ENCODE assay signal across 14 cellular contexts in the genomic region with DNA sequence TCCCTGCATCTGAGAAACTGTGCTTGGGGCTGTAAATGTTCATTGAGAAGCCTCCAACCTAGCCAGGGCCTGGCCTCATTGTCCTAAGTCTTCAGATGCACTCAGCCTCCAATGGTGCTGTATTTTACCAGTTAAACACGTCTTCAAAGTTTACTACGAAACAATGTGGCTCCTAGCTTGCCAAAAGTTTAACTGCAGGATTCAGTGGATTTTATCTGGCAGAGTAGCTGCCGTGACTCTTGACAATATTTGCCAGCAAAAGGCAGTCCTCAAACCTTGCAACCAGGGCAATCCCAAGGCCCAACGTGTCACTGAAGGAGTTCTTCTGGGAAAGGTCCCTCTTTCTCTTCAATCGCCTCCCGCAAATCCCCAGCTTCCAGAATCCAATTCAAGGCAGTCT. TPM values are rescaled to one million over a fixed set of nuclear protein-coding genes. Genes with fewer than 3 reads are reported as not detected.
DNase-seq lines count a peak whose midpoint lies in the region; ATAC-seq and TF ChIP-seq lines count a peak whose summit lies in the region.
"Had no signal": no experiment of that assay in that cellular context is flagged by ENCODE, and none has a peak within 500 bp of the region (broad histone marks: within the 10 kb centered on the region; RNA-seq: fewer than 3 reads in every experiment).

No MANE protein-coding gene starts in this region.

- no peaks in the 10 kb centered on the region for H3K4me1 Mint-ChIP-seq in activated T-helper 2 cell treated with anti-CD3 and anti-CD28 coated beads, Interferon-gamma antibody, Interleukin-2, Interleukin-4, amounts not matched to agents 10 μg/mL and 5 μg/mL and 100 μg/mL, durations not matched to agents 14 hours and 24 hours and 36 hours (ENCODE audit: low read depth)
- H3K4me1 Mint-ChIP-seq in naive thymus-derived CD8-positive, alpha-beta T cell: peaks cover 0 to 3% (median 0%) of the 10 kb centered on the region in 4 donors
- H3K4me1 Mint-ChIP-seq: activated T-helper 17 cell treated with anti-CD3 and anti-CD28 coated beads, Interleukin-2, amount 50 U/mL, for 72 hours had no signal

- H3K27me3 ChIP-seq in ACC112 (ENCODE audit: insufficient read depth, low read length) (no peaks in the 10 kb centered on the region), iPS-20b (ENCODE audit: insufficient read depth, low read length) (peaks cover 36% of the 10 kb centered on the region), prostate gland (replicated peaks; ENCODE audit: insufficient read depth) (no peaks in the 10 kb centered on the region)

- no peak for ATAC-seq in naive thymus-derived CD8-positive, alpha-beta T cell
- ATAC-seq: activated T-helper 17 cell treated with anti-CD3 and anti-CD28 coated beads, Interleukin-2, amount 50 U/mL, for 72 hours had no signal

- no peak overlapping the region for H3K4me3 Mint-ChIP-seq in activated T-helper 2 cell treated with anti-CD3 and anti-CD28 coated beads, Interferon-gamma antibody, Interleukin-2, Interleukin-4, amounts not matched to agents 10 μg/mL and 5 μg/mL and 100 μg/mL, durations not matched to agents 14 hours and 24 hours and 36 hours (ENCODE audit: low read depth)
- H3K4me3 Mint-ChIP-seq in naive thymus-derived CD8-positive, alpha-beta T cell: no peak overlapping the region
- H3K4me3 Mint-ChIP-seq: activated T-helper 17 cell treated with anti-CD3 and anti-CD28 coated beads, Interleukin-2, amount 50 U/mL, for 72 hours had no signal

- H3K27ac ChIP-seq in ACC112 (ENCODE audit: low read depth, low read length): peak overlapping the region; percentile 28; the same call in 1 of the 2 replicates
- no peak overlapping the region for H3K27ac ChIP-seq in SK-N-MC
- H3K27ac ChIP-seq in iPS-20b (ENCODE audit: low read length): no peak overlapping the region
- peak overlapping the region; percentile 65 to 70 for H3K27ac ChIP-seq in prostate gland
- H3K27ac ChIP-seq: neutrophil had no signal

- H3K36me3 ChIP-seq in ACC112 (ENCODE audit: insufficient read depth, low read length) (no peaks in the 10 kb centered on the region), SK-N-MC (ENCODE audit: insufficient read depth, low read length) (no peaks in the 10 kb centered on the region), iPS-20b (ENCODE audit: insufficient read depth, low read depth, low read length) (no peaks in the 10 kb centered on the region), prostate gland (no peaks in the 10 kb centered on the region)
- H3K36me3 ChIP-seq: neutrophil had no signal

- H3K36me3 Mint-ChIP-seq in activated T-helper 2 cell treated with anti-CD3 and anti-CD28 coated beads, Interferon-gamma antibody, Interleukin-2, Interleukin-4, amounts not matched to agents 10 μg/mL and 5 μg/mL and 100 μg/mL, durations not matched to agents 14 hours and 24 hours and 36 hours (ENCODE audit: low read depth): no peaks in the 10 kb centered on the region
- no peaks in the 10 kb centered on the region for H3K36me3 Mint-ChIP-seq in naive thymus-derived CD8-positive, alpha-beta T cell

- H3K9ac ChIP-seq in SK-N-MC (ENCODE audit: insufficient read length) (no peak overlapping the region), iPS-20b (ENCODE audit: low read depth, low read length) (no peak overlapping the region)

- TF ChIP-seq POLR2A in prostate gland (IDR thresholded peaks at IDR 0.05): no peak

- peaks cover 54% of the 10 kb centered on the region for H3K79me2 ChIP-seq in ACC112 (ENCODE audit: control insufficient read depth, insufficient read depth, low read length, unreplicated experiment)

- H3K4me3 ChIP-seq in ACC112 (ENCODE audit: low read depth, low read length) (peak overlapping the region; percentile 94), SK-N-MC (peak overlapping the region; percentile 75), iPS-20b (ENCODE audit: low read length) (peak overlapping the region; percentile 65; the same call in 1 of the 2 replicates), prostate gland (peak overlapping the region; percentile 71 to 81)

- POLR2A ChIA-PET in naive thymus-derived CD8-positive, alpha-beta T cell (lab: Charles Lee): no interaction called here

- H3K4me1 ChIP-seq in ACC112 (ENCODE audit: control insufficient read depth, insufficient read depth, low read length, unreplicated experiment) (peaks cover 34% of the 10 kb centered on the region), iPS-20b (ENCODE audit: insufficient read depth, low read length) (peaks cover 6% of the 10 kb centered on the region; the same call in 1 of the 2 replicates), prostate gland (replicated peaks) (peaks cover 5% of the 10 kb centered on the region)

- H3K27ac Mint-ChIP-seq in activated T-helper 2 cell treated with anti-CD3 and anti-CD28 coated beads, Interferon-gamma antibody, Interleukin-2, Interleukin-4, amounts not matched to agents 10 μg/mL and 5 μg/mL and 100 μg/mL, durations not matched to agents 14 hours and 24 hours and 36 hours: no peak overlapping the region
- no peak overlapping the region for H3K27ac Mint-ChIP-seq in naive thymus-derived CD8-positive, alpha-beta T cell
- H3K27ac Mint-ChIP-seq: activated T-helper 17 cell treated with anti-CD3 and anti-CD28 coated beads, Interleukin-2, amount 50 U/mL, for 72 hours had no signal

- peak overlapping the region; percentile 30 for H2AFZ ChIP-seq in ACC112 (ENCODE audit: low read length, unreplicated experiment)

- H3K27me3 Mint-ChIP-seq in activated T-helper 2 cell treated with anti-CD3 and anti-CD28 coated beads, Interferon-gamma antibody, Interleukin-2, Interleukin-4, amounts not matched to agents 10 μg/mL and 5 μg/mL and 100 μg/mL, durations not matched to agents 14 hours and 24 hours and 36 hours (ENCODE audit: low read depth): peaks cover 15% of the 10 kb centered on the region
- peaks cover 13 to 40% (median 30%) of the 10 kb centered on the region in 5 donors for H3K27me3 Mint-ChIP-seq in naive thymus-derived CD8-positive, alpha-beta T cell

- H3K9me3 ChIP-seq in SK-N-MC (ENCODE audit: low read depth, low read length) (no peaks in the 10 kb centered on the region), iPS-20b (ENCODE audit: insufficient read depth, low read depth, low read length) (no peaks in the 10 kb centered on the region), prostate gland (no peaks in the 10 kb centered on the region)
- H3K9me3 ChIP-seq: neutrophil had no signal

- DNase-seq in SK-N-MC (ENCODE audit: low read depth, low spot score) (no peak), prostate gland (ENCODE audit: low spot score) (no peak), NCI-H2029 (lab: John Stamatoyannopoulos, UW) (no peak), GOT3 (lab: John Stamatoyannopoulos, UW) (no peak)
- no peak for DNase-seq in activated T-helper 2 cell treated with anti-CD3 and anti-CD28 coated beads, Interferon-gamma antibody, Interleukin-2, Interleukin-4, amounts not matched to agents 10 μg/mL and 5 μg/mL and 100 μg/mL, durations not matched to agents 14 hours and 24 hours and 36 hours (ENCODE audit: low spot score)
- no peak for DNase-seq in naive thymus-derived CD8-positive, alpha-beta T cell
- DNase-seq: activated CD4-positive, CD25-positive, alpha-beta regulatory T cell; Karpas-422; NCI-H2227 treated with DMSO at 0.1 percent for 48 hours; SHP77 treated with DMSO at 0.1 percent for 48 hours had no signal

- WGBS in prostate gland: 25% methylated on average over 6 of the region's 6 CpGs

- H3K9me3 Mint-ChIP-seq in activated T-helper 2 cell treated with anti-CD3 and anti-CD28 coated beads, Interferon-gamma antibody, Interleukin-2, Interleukin-4, amounts not matched to agents 10 μg/mL and 5 μg/mL and 100 μg/mL, durations not matched to agents 14 hours and 24 hours and 36 hours: no peaks in the 10 kb centered on the region
- H3K9me3 Mint-ChIP-seq in naive thymus-derived CD8-positive, alpha-beta T cell: no peaks in the 10 kb centered on the region
- H3K9me3 Mint-ChIP-seq: activated T-helper 17 cell treated with anti-CD3 and anti-CD28 coated beads, Interleukin-2, amount 50 U/mL, for 72 hours had no signal

- intact Hi-C loops in prostate gland (cut with DNase I): loop anchor here (5.0 to 10.0 kb wide), 6 partner anchors 138 to 1378 kb away; no protein-coding TSS in a partner anchor
- intact Hi-C loops in activated T-helper 2 cell treated with anti-CD3 and anti-CD28 coated beads, Interferon-gamma antibody, Interleukin-2, Interleukin-4, amounts not matched to agents 10 μg/mL and 5 μg/mL and 100 μg/mL, durations not matched to agents 14 hours and 24 hours and 36 hours (cut with micrococcal nuclease): loop anchor here (5.0 kb wide), 1 partner anchor 1333 kb away; no protein-coding TSS in a partner anchor

- TF ChIP-seq CTCF in prostate gland (IDR thresholded peaks at IDR 0.05): no peak

RNA-seq across cellular contexts. Expression of gene PID1, which starts 1.1 kb away (rescaled TPM):
- 10 to 100 TPM; 14.0 to 21.0 TPM for total RNA-seq in prostate gland
- not detected in 2 replicates for total RNA-seq in activated T-helper 2 cell treated with anti-CD3 and anti-CD28 coated beads, Interferon-gamma antibody, Interleukin-2, Interleukin-4, amounts not matched to agents 10 μg/mL and 5 μg/mL and 100 μg/mL, durations not matched to agents 14 hours and 24 hours and 36 hours
- total RNA-seq in naive thymus-derived CD8-positive, alpha-beta T cell: under 1 TPM in 1 of 2 experiments, not detected in 1; 0.18 TPM
- polyA plus RNA-seq in naive thymus-derived CD8-positive, alpha-beta T cell: not detected
- total RNA-seq: activated T-helper 17 cell treated with anti-CD3 and anti-CD28 coated beads, Interleukin-2, amount 50 U/mL, for 72 hours had no signal

Comparison
In these comparisons a context has a peak if more than half of its experiments do, and no peak if none do; other contexts are left out.
1. H3K27ac ChIP-seq: peak in ACC112 (single experiment) and prostate gland (2 of 2); none in SK-N-MC (single experiment) and iPS-20b (single experiment).
2. RNA of gene PID1, which starts 1.1 kb away (total RNA-seq): 14.0 to 21.0 TPM in prostate gland; 0.18 TPM in naive thymus-derived CD8-positive, alpha-beta T cell and not detected in activated T-helper 2 cell treated with anti-CD3 and anti-CD28 coated beads, Interferon-gamma antibody, Interleukin-2, Interleukin-4, amounts not matched to agents 10 μg/mL and 5 μg/mL and 100 μg/mL, durations not matched to agents 14 hours and 24 hours and 36 hours; every median in the first group is over 10 times any median in the second.
3. Peak in every context shown above with its lines, with median percentiles within 50 percentile points of each other: H3K4me3 ChIP-seq.